9 cellular contexts compared by ENCODE assay signal in genomic region chr22:37607912-37608476, GRCh38. TPM values are rescaled to one million over a fixed set of nuclear protein-coding genes. Genes with fewer than 3 reads are reported as not detected.
DNase-seq lines count a peak whose midpoint lies in the region; ATAC-seq, FAIRE-seq and TF ChIP-seq lines count a peak whose summit lies in the region.
"Had no signal": no experiment of that assay in that cellular context is flagged by ENCODE, and none has a peak within 500 bp of the region (broad histone marks: within the 10 kb centered on the region; RNA-seq: fewer than 3 reads in every experiment).

No MANE protein-coding gene starts in this region.

- ATAC-seq in A549 (peak; percentile 5 to 12; a peak in 5 of 6 replicates), GM21717 (IDR thresholded peaks at IDR 0.05; ENCODE audit: unreplicated experiment) (peak; percentile 2), HG03520 (IDR thresholded peaks at IDR 0.05; ENCODE audit: unreplicated experiment) (no peak)

- no peaks in the 10 kb centered on the region for H3K27me3 ChIP-seq in right atrium auricular region

- intact Hi-C loops in activated CD4-positive, alpha-beta memory T cell treated with anti-CD3 and anti-CD28 coated beads for 36 hours (cut with micrococcal nuclease) = loop anchor here (1.0 to 5.0 kb wide), 8 partner anchors 16 to 234 kb away; partner anchors contain the start of genes ANKRD54, GCAT and PDXP

- WGBS in A549 (ENCODE audit: missing lambda C conversion rate) = 2% methylated on average over 18 of the region's 19 CpGs

- POLR2A ChIA-PET in A549 (lab: Yijun Ruan, JAX) = interaction anchor here (0.6 to 2.7 kb wide), 12 partner anchors 8 to 297 kb away, joined by 3 to 23 read pairs (median 4); partner anchors contain the start of genes ANKRD54, LGALS1 and PDXP
- POLR2A ChIA-PET in activated CD4-positive, alpha-beta memory T cell treated with anti-CD3 and anti-CD28 coated beads for 36 hours (lab: Charles Lee) = interaction anchor here (0.5 to 2.9 kb wide), 12 partner anchors 14 to 385 kb away, joined by 3 to 27 read pairs (median 6); partner anchors contain the start of genes LGALS1, PDXP and SH3BP1

- CTCF ChIA-PET in A549 (lab: Yijun Ruan, JAX) = interaction anchor here (0.7 to 4.2 kb wide), 20 partner anchors 9 to 298 kb away, joined by 3 to 39 read pairs (median 7); partner anchors contain the start of genes MICALL1 and PDXP
- CTCF ChIA-PET in activated CD4-positive, alpha-beta memory T cell treated with anti-CD3 and anti-CD28 coated beads for 36 hours (lab: Charles Lee) = interaction anchor here (0.9 to 8.4 kb wide), 28 partner anchors 9 to 832 kb away, joined by 3 to 152 read pairs (median 8); partner anchors contain the start of genes IFT27, LGALS1, MFNG and NOL12

- H3K27ac ChIP-seq in A549 = peak overlapping the region; percentile 91 to 97
- peak overlapping the region; percentile 94 to 95 for H3K27ac ChIP-seq in right atrium auricular region
- peak overlapping the region; percentile 80 to 98 (median 93) for H3K27ac ChIP-seq in skin epidermis

- peaks cover 54% of the 10 kb centered on the region for H3K4me1 Mint-ChIP-seq in activated CD4-positive, alpha-beta memory T cell treated with anti-CD3 and anti-CD28 coated beads for 36 hours (ENCODE audit: low read depth)

- peak overlapping the region; percentile 90 for H3K4me2 ChIP-seq in A549

- H3K4me1 ChIP-seq in A549 (peaks cover 9% of the 10 kb centered on the region; the same call in 2 of the 3 replicates), right atrium auricular region (peaks cover 0 to 39% of the 10 kb centered on the region in 2 donors)

- H3K4me3 ChIP-seq in A549 (peak overlapping the region; percentile 76), right atrium auricular region (peak overlapping the region; percentile 96), skin epidermis (peak overlapping the region; percentile 61 to 98 (median 92))

- TF ChIP-seq CTCF in A549 (IDR thresholded peaks at IDR 0.05) (no peak), right atrium auricular region (IDR thresholded peaks at IDR 0.05) (no peak)

- no peaks in the 10 kb centered on the region for H3K36me3 ChIP-seq in right atrium auricular region

- TF ChIP-seq RAD21 in A549 (conservative IDR thresholded peaks at IDR 0.05 in 1 of 2, IDR thresholded peaks at IDR 0.05 in 1 of 2) = no peak

- DNase-seq in A549 (ENCODE audit: low read depth in 1 of 2, low spot score in 1 of 2) (no peak), right atrium auricular region (ENCODE audit: low spot score) (no peak), 8988T (no peak), midbrain (lab: John Stamatoyannopoulos, UW) (no peak)
- DNase-seq in activated CD4-positive, alpha-beta memory T cell treated with anti-CD3 and anti-CD28 coated beads for 36 hours = no peak

- H3K9me3 Mint-ChIP-seq in activated CD4-positive, alpha-beta memory T cell treated with anti-CD3 and anti-CD28 coated beads for 36 hours = no peaks in the 10 kb centered on the region

- H3K36me3 Mint-ChIP-seq in activated CD4-positive, alpha-beta memory T cell treated with anti-CD3 and anti-CD28 coated beads for 36 hours = no peaks in the 10 kb centered on the region

- peak overlapping the region; percentile 80 for H3K4me3 Mint-ChIP-seq in activated CD4-positive, alpha-beta memory T cell treated with anti-CD3 and anti-CD28 coated beads for 36 hours

- no peak for TF ChIP-seq POLR2A in A549 (IDR thresholded peaks at IDR 0.05; ENCODE audit: low read length)

- FAIRE-seq in A549 (lab: Jason Lieb, UNC) = no peak

- no peaks in the 10 kb centered on the region for H3K9me3 ChIP-seq in A549
- no peaks in the 10 kb centered on the region for H3K9me3 ChIP-seq in right atrium auricular region

- no peak for TF ChIP-seq EP300 in A549 (IDR thresholded peaks at IDR 0.05)

- H3K27ac Mint-ChIP-seq in activated CD4-positive, alpha-beta memory T cell treated with anti-CD3 and anti-CD28 coated beads for 36 hours = peak overlapping the region; percentile 99

- no peaks in the 10 kb centered on the region for H3K27me3 Mint-ChIP-seq in activated CD4-positive, alpha-beta memory T cell treated with anti-CD3 and anti-CD28 coated beads for 36 hours

TF ChIP-seq in A549, 52 proteins besides CTCF, POLR2A, EP300 and RAD21:
- TF ChIP-seq KDM5A (IDR thresholded peaks at IDR 0.05) (no peak), RARB (CRISPR knock-in tag; IDR thresholded peaks at IDR 0.05) (no peak), HDAC2 (IDR thresholded peaks at IDR 0.05) (no peak), RCOR1 (IDR thresholded peaks at IDR 0.05; ENCODE audit: low read depth, low read length) (no peak), HMGXB4 (CRISPR knock-in tag; IDR thresholded peaks at IDR 0.05; ENCODE audit: borderline replicate concordance) (no peak)
- TF ChIP-seq, protein P1, sequence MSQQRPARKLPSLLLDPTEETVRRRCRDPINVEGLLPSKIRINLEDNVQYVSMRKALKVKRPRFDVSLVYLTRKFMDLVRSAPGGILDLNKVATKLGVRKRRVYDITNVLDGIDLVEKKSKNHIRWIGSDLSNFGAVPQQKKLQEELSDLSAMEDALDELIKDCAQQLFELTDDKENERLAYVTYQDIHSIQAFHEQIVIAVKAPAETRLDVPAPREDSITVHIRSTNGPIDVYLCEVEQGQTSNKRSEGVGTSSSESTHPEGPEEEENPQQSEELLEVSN (IDR thresholded peaks at IDR 0.05; ENCODE audit: borderline replicate concordance, low read depth) = 0 out of 2 replicates have a peak, but pooled peaks have one; percentile 66

RNA-seq across cellular contexts. Expression of gene GGA1, which starts 0.6 kb away (rescaled TPM):
- polyA plus RNA-seq in A549 (2011; rRNA removed) (20.5 and 22.0 TPM in 2 replicates), A549 (2017; fragmentation: RNase III; extraction: RNeasy Plus Mini Kit Qiagen cat#74134 plus additional on column Dnase treatment) (23.5 to 28.4 TPM (median 26.1 TPM) in 3 replicates)
- polyA plus RNA-seq in A549 (2012; cell fraction: cytosol; rRNA removed) = 25.4 and 29.6 TPM in 2 replicates
- 116 and 166 TPM in 2 replicates for polyA plus RNA-seq in A549 (2012; cell fraction: nucleus; rRNA removed)
- polyA minus RNA-seq in A549 (2011; rRNA and poly(A)+ RNA removed) = 18.1 and 19.4 TPM in 2 replicates
- total RNA-seq in activated CD4-positive, alpha-beta memory T cell treated with anti-CD3 and anti-CD28 coated beads for 36 hours = 10 to 100 TPM; 59.0 to 61.1 TPM
- total RNA-seq in right atrium auricular region = 10 to 100 TPM; 17.7 to 29.0 TPM

RNA-seq across cellular contexts. Expression of gene LGALS2, which starts 28.1 kb away (rescaled TPM):
- polyA plus RNA-seq in A549 (2011; rRNA removed) (1.1 and 2.0 TPM in 2 replicates), A549 (2017; fragmentation: RNase III; extraction: RNeasy Plus Mini Kit Qiagen cat#74134 plus additional on column Dnase treatment) (0.45 to 0.75 TPM (median 0.63 TPM) in 3 replicates)
- 0.22 and 0.39 TPM in 2 replicates for polyA plus RNA-seq in A549 (2012; cell fraction: cytosol; rRNA removed)
- polyA plus RNA-seq in A549 (2012; cell fraction: nucleus; rRNA removed) = 0.14 TPM in 1 of 2 replicates, not detected in the other
- not detected in 2 replicates for polyA minus RNA-seq in A549 (2011; rRNA and poly(A)+ RNA removed)
- not detected for total RNA-seq in activated CD4-positive, alpha-beta memory T cell treated with anti-CD3 and anti-CD28 coated beads for 36 hours
- total RNA-seq in right atrium auricular region = not detected
- total RNA-seq: renal cortical epithelial cell had no signal

RNA-seq across cellular contexts. Expression of gene SH3BP1, which starts 31.5 kb away (rescaled TPM):
- 1.6 and 1.8 TPM in 2 replicates for polyA plus RNA-seq in A549 (2011; rRNA removed)
- polyA plus RNA-seq in A549 (2012; cell fraction: cytosol; rRNA removed) = 3.3 and 3.4 TPM in 2 replicates
- polyA plus RNA-seq in A549 (2012; cell fraction: nucleus; rRNA removed) = 8.7 and 9.6 TPM in 2 replicates
- polyA plus RNA-seq in A549 (2017; fragmentation: RNase III; extraction: RNeasy Plus Mini Kit Qiagen cat#74134 plus additional on column Dnase treatment) = 1.6 to 2.8 TPM (median 2.7 TPM) in 3 replicates
- 1.6 and 2.2 TPM in 2 replicates for polyA minus RNA-seq in A549 (2011; rRNA and poly(A)+ RNA removed)
- 100 to 1,000 TPM in 1 of 2 experiments, 10 to 100 TPM in 1; 97.6 to 102 TPM for total RNA-seq in activated CD4-positive, alpha-beta memory T cell treated with anti-CD3 and anti-CD28 coated beads for 36 hours
- 1 to 10 TPM; 1.5 to 4.0 TPM for total RNA-seq in right atrium auricular region

RNA-seq across cellular contexts. Expression of gene CDC42EP1, which starts 47.7 kb away (rescaled TPM):
- polyA plus RNA-seq in A549 (2011; rRNA removed) = 12.2 and 16.0 TPM in 2 replicates
- polyA plus RNA-seq in A549 (2012; cell fraction: cytosol; rRNA removed) = 23.4 and 33.7 TPM in 2 replicates
- 21.3 and 29.9 TPM in 2 replicates for polyA plus RNA-seq in A549 (2012; cell fraction: nucleus; rRNA removed)
- polyA plus RNA-seq in A549 (2017; fragmentation: RNase III; extraction: RNeasy Plus Mini Kit Qiagen cat#74134 plus additional on column Dnase treatment) = 20.2 to 21.5 TPM (median 20.3 TPM) in 3 replicates
- 9.8 and 15.0 TPM in 2 replicates for polyA minus RNA-seq in A549 (2011; rRNA and poly(A)+ RNA removed)
- total RNA-seq in activated CD4-positive, alpha-beta memory T cell treated with anti-CD3 and anti-CD28 coated beads for 36 hours = 1 to 10 TPM; 1.4 to 1.9 TPM
- 10 to 100 TPM; 20.7 to 34.8 TPM for total RNA-seq in right atrium auricular region

RNA-seq across cellular contexts. Expression of gene PDXP, which starts 50.5 kb away (rescaled TPM):
- 13.1 and 17.9 TPM in 2 replicates for polyA plus RNA-seq in A549 (2011; rRNA removed)
- polyA plus RNA-seq in A549 (2012; cell fraction: cytosol; rRNA removed) = 20.5 and 28.6 TPM in 2 replicates
- polyA plus RNA-seq in A549 (2012; cell fraction: nucleus; rRNA removed) = 15.8 and 19.3 TPM in 2 replicates
- polyA plus RNA-seq in A549 (2017; fragmentation: RNase III; extraction: RNeasy Plus Mini Kit Qiagen cat#74134 plus additional on column Dnase treatment) = 10.5 to 11.5 TPM (median 10.8 TPM) in 3 replicates
- 9.3 and 12.4 TPM in 2 replicates for polyA minus RNA-seq in A549 (2011; rRNA and poly(A)+ RNA removed)
- total RNA-seq in activated CD4-positive, alpha-beta memory T cell treated with anti-CD3 and anti-CD28 coated beads for 36 hours = 10 to 100 TPM; 21.9 to 22.9 TPM
- 10 to 100 TPM; 15.7 to 32.0 TPM for total RNA-seq in right atrium auricular region

Comparison
In these comparisons a context has a peak if more than half of its experiments do, and no peak if none do; other contexts are left out.
1. RNA of gene SH3BP1, which starts 31.5 kb away (total RNA-seq): 97.6 to 102 TPM in activated CD4-positive, alpha-beta memory T cell treated with anti-CD3 and anti-CD28 coated beads for 36 hours; 1.5 to 4.0 TPM in right atrium auricular region; every median in the first group is over 10 times any median in the second.
2. Peak in every context shown above with its lines, with median percentiles within 50 percentile points of each other: H3K27ac ChIP-seq and H3K4me3 ChIP-seq.